ENCODE assay signal across 16 cellular contexts in genomic region chr10:16481052-16481728, GRCh38. TPM values are rescaled to one million over a fixed set of nuclear protein-coding genes. Genes with fewer than 3 reads are reported as not detected.
DNase-seq lines count a peak whose midpoint lies in the region; ATAC-seq, FAIRE-seq and TF ChIP-seq lines count a peak whose summit lies in the region.
"Had no signal": no experiment of that assay in that cellular context is flagged by ENCODE, and none has a peak within 500 bp of the region (broad histone marks: within the 10 kb centered on the region; RNA-seq: fewer than 3 reads in every experiment).

No MANE protein-coding gene starts in this region.

- POLR2A ChIA-PET in SK-N-SH (lab: Yijun Ruan, JAX), result interaction anchor here (0.7 kb wide), 1 partner anchor 9 kb away, joined by 3 read pairs; no protein-coding TSS in a partner anchor

- no peak overlapping the region for H3K4me3 ChIP-seq in RWPE2 (ENCODE audit: severe bottlenecking)
- H3K4me3 ChIP-seq in thyroid gland (replicated peaks in 1 of 3), result no peak overlapping the region
- H3K4me3 ChIP-seq in SK-N-SH (ENCODE audit: low read depth in 2 of 2, low read length in 1 of 2), result no peak overlapping the region
- H3K4me3 ChIP-seq: Peyer's patch had no signal

- WGBS in thyroid gland, 2 donors, result 25 to 39% methylated on average over 5 of the region's 5 CpGs
- WGBS in SK-N-SH (ENCODE audit: low lambda C conversion rate), result 41% methylated on average over 5 of the region's 5 CpGs

- CTCF ChIA-PET in SK-N-SH (lab: Yijun Ruan, JAX), result interaction anchor here (0.6 to 0.7 kb wide), 2 partner anchors 578 to 581 kb away, joined by 3 read pairs; no protein-coding TSS in a partner anchor

- no peak for TF ChIP-seq EP300 in SK-N-SH (IDR thresholded peaks at IDR 0.05; ENCODE audit: borderline replicate concordance in 1 of 2, low read depth in 1 of 2, low read length in 1 of 2)

- H3K4me1 ChIP-seq in RWPE2 (ENCODE audit: insufficient read depth, poor library complexity, severe bottlenecking) (no peaks in the 10 kb centered on the region), thyroid gland (peaks cover 22 to 31% of the 10 kb centered on the region in 2 donors), SK-N-SH (ENCODE audit: control insufficient read depth in 1 of 2, insufficient read depth in 2 of 2, low read depth in 1 of 2, low read length in 1 of 2) (no peaks in the 10 kb centered on the region)
- H3K4me1 ChIP-seq: Peyer's patch had no signal

- intact Hi-C loops in thyroid gland (cut with DNase I), result loop anchor here (10.0 kb wide), 1 partner anchor 46 kb away; the partner anchor contains the start of gene PTER

- H3K27me3 ChIP-seq in RWPE2 (ENCODE audit: insufficient read depth, poor library complexity, severe bottlenecking) (no peaks in the 10 kb centered on the region), thyroid gland (no peaks in the 10 kb centered on the region), SK-N-SH (ENCODE audit: insufficient read depth) (no peaks in the 10 kb centered on the region)
- H3K27me3 ChIP-seq: Peyer's patch had no signal

- TF ChIP-seq POLR2A in thyroid gland (IDR thresholded peaks at IDR 0.05), result no peak

- no peak overlapping the region for H3K9ac ChIP-seq in SK-N-SH

- H3K9me3 ChIP-seq in RWPE2 (ENCODE audit: severe bottlenecking) (no peaks in the 10 kb centered on the region), thyroid gland (no peaks in the 10 kb centered on the region), SK-N-SH (no peaks in the 10 kb centered on the region)
- H3K9me3 ChIP-seq: Peyer's patch had no signal

- H3K27ac ChIP-seq in RWPE2 (ENCODE audit: poor library complexity, severe bottlenecking) (no peak overlapping the region), thyroid gland (peak overlapping the region; percentile 23 to 83 (median 83)), SK-N-SH (ENCODE audit: low read depth in 2 of 2, low read length in 1 of 2) (no peak overlapping the region)
- H3K27ac ChIP-seq: Peyer's patch had no signal

- H3F3A ChIP-seq in SK-N-SH (replicated peaks; ENCODE audit: insufficient read depth), result no peaks in the 10 kb centered on the region

- peak; percentile 10; the same call in 1 of the 3 replicates for ATAC-seq in RWPE2 (ENCODE audit: low read depth)
- no peak for ATAC-seq in HG03135 (IDR thresholded peaks at IDR 0.05; ENCODE audit: unreplicated experiment)

- H3K9me2 ChIP-seq in SK-N-SH, result no peaks in the 10 kb centered on the region

- DNase-seq in RWPE2 (ENCODE audit: low spot score) (no peak), fibroblast of gingiva (ENCODE audit: low read depth) (peak; percentile 8), left kidney (ENCODE audit: low read depth, low spot score) (peak; percentile 68), thyroid gland (peak; percentile 67 to 70), SK-N-SH (no peak), HTR-8/SVneo (ENCODE audit: insufficient read length, low spot score) (no peak)
- DNase-seq: CD8-positive, alpha-beta memory T cell; H9; Kasumi-1; NCI-H1105 treated with DMSO at 0.1 percent for 48 hours; NCI-H2029; NCI-H524; Peyer's patch; SIG-M5 had no signal

- H4K20me1 ChIP-seq in SK-N-SH (ENCODE audit: insufficient read depth), result no peaks in the 10 kb centered on the region

- H3K79me2 ChIP-seq in SK-N-SH (ENCODE audit: insufficient read depth), result no peaks in the 10 kb centered on the region

- H3K4me2 ChIP-seq in SK-N-SH, result no peak overlapping the region

- no peak for FAIRE-seq in HTR-8/SVneo (lab: Jason Lieb, UNC)

- no peak for TF ChIP-seq CTCF in RWPE2 (IDR thresholded peaks at IDR 0.05; ENCODE audit: poor library complexity, severe bottlenecking)
- TF ChIP-seq CTCF in thyroid gland (IDR thresholded peaks at IDR 0.05), result no peak
- no peak for TF ChIP-seq CTCF in SK-N-SH (IDR thresholded peaks at IDR 0.05)

- TF ChIP-seq RAD21 in SK-N-SH (IDR thresholded peaks at IDR 0.05; ENCODE audit: low read length), result no peak

- H3K36me3 ChIP-seq in RWPE2 (ENCODE audit: low read depth) (no peaks in the 10 kb centered on the region), thyroid gland (no peaks in the 10 kb centered on the region), SK-N-SH (replicated peaks in 1 of 2; ENCODE audit: control insufficient read depth in 1 of 2, insufficient read depth in 2 of 2, low read length in 1 of 2) (no peaks in the 10 kb centered on the region)

- no peak overlapping the region for H2AFZ ChIP-seq in SK-N-SH (ENCODE audit: low read depth)

TF ChIP-seq in SK-N-SH, 30 proteins besides CTCF, POLR2A, EP300 and RAD21:
- TF ChIP-seq FOSL2 (IDR thresholded peaks at IDR 0.05; ENCODE audit: borderline replicate concordance, low read depth) (no peak), PBX3 (IDR thresholded peaks at IDR 0.05) (no peak), NFIC (IDR thresholded peaks at IDR 0.05; ENCODE audit: borderline replicate concordance) (no peak), GATA2 (CRISPR knock-in tag; IDR thresholded peaks at IDR 0.05) (no peak), GABPA (IDR thresholded peaks at IDR 0.05; ENCODE audit: low read depth) (no peak), POLR2AphosphoS5 (IDR thresholded peaks at IDR 0.05; ENCODE audit: low read depth, low read length) (no peak), RFX5 (IDR thresholded peaks at IDR 0.05; ENCODE audit: low read length) (no peak), MEF2A (IDR thresholded peaks at IDR 0.05; ENCODE audit: borderline replicate concordance, low read depth) (no peak), TEAD4 (IDR thresholded peaks at IDR 0.05; ENCODE audit: borderline replicate concordance, insufficient read depth) (no peak), FOXM1 (IDR thresholded peaks at IDR 0.05; ENCODE audit: low read depth) (no peak), USF2 (IDR thresholded peaks at IDR 0.05; ENCODE audit: borderline replicate concordance, low read depth, low read length) (no peak), RXRA (IDR thresholded peaks at IDR 0.05; ENCODE audit: borderline replicate concordance, low read depth) (no peak), USF1 (IDR thresholded peaks at IDR 0.05; ENCODE audit: borderline replicate concordance, low read depth) (no peak), SIN3A (IDR thresholded peaks at IDR 0.05; ENCODE audit: borderline replicate concordance, low read depth, low read length) (no peak), FOXJ3 (CRISPR knock-in tag; IDR thresholded peaks at IDR 0.05) (no peak), MAX (IDR thresholded peaks at IDR 0.05; ENCODE audit: low read depth) (no peak), CHD2 (IDR thresholded peaks at IDR 0.05; ENCODE audit: low read length, partially characterized antibody) (no peak), YY1 (IDR thresholded peaks at IDR 0.05; ENCODE audit: low read depth) (no peak)

RNA-seq across cellular contexts. Expression of gene C1QL3, which starts 40.5 kb away (rescaled TPM):
- total RNA-seq in thyroid gland, result under 1 TPM in 1 of 4 donors, not detected in 3; 0.33 TPM
- not detected in 2 replicates for polyA plus RNA-seq in SK-N-SH (2012; rRNA removed)
- 0.01 TPM in 1 of 2 replicates, not detected in the other for polyA plus RNA-seq in SK-N-SH (2012; cell fraction: cytosol; rRNA removed)
- 0.02 TPM in 1 of 2 replicates, not detected in the other for polyA plus RNA-seq in SK-N-SH (2012; cell fraction: nucleus; rRNA removed)
- total RNA-seq: Peyer's patch had no signal
- polyA plus RNA-seq: BJ had no signal

RNA-seq across cellular contexts. Expression of gene PTER, which starts 44.4 kb away (rescaled TPM):
- total RNA-seq in thyroid gland, result 10 to 100 TPM; 21.0 to 31.2 (median 24.4) TPM
- not detected in 2 replicates for polyA plus RNA-seq in SK-N-SH (2012; rRNA removed)
- not detected in 2 replicates for polyA plus RNA-seq in SK-N-SH (2012; cell fraction: cytosol; rRNA removed)
- not detected in 2 replicates for polyA plus RNA-seq in SK-N-SH (2012; cell fraction: nucleus; rRNA removed)

Comparison
In these comparisons a context has a peak if more than half of its experiments do, and no peak if none do; other contexts are left out.
1. DNase-seq: peak in fibroblast of gingiva (single experiment), left kidney (single experiment) and thyroid gland (2 of 2); none in RWPE2 (single experiment), SK-N-SH (single experiment) and HTR-8/SVneo (single experiment).
2. H3K27ac ChIP-seq: peak in thyroid gland (3 of 3); none in RWPE2 (single experiment) and SK-N-SH (0 of 2).